8 cellular contexts compared by ENCODE assay signal in genomic region chr14:105315941-105316562, GRCh38. TPM values are rescaled to one million over a fixed set of nuclear protein-coding genes. Genes with fewer than 3 reads are reported as not detected.
A peak's percentile ranks its signal among the peaks of the same experiment; 100 is the strongest.
DNase-seq lines count a peak whose midpoint lies in the region; ATAC-seq and TF ChIP-seq lines count a peak whose summit lies in the region.

No MANE protein-coding gene starts in this region.

- no peak overlapping the region for H3K56ac ChIP-seq in IMR-90 (ENCODE audit: extremely low read depth, insufficient read depth, low read length)

- no peak for TF ChIP-seq RAD21 in IMR-90 (IDR thresholded peaks at IDR 0.05; ENCODE audit: low read length)

- TF ChIP-seq POLR2A in IMR-90 (IDR thresholded peaks at IDR 0.05; ENCODE audit: low read depth, low read length) = no peak

- H3K4ac ChIP-seq in IMR-90 (ENCODE audit: low read depth, low read length) = no peak overlapping the region

- intact Hi-C loops in IMR-90 (cut with micrococcal nuclease) = no loop called here

- no TSS peak for BruUV-seq in IMR-90 (replicated peaks; lab: Mats Ljungman, UMichigan)

- DNase-seq in AG10803 (ENCODE audit: low read depth) (no peak), IMR-90 (no peak), AG20443 (ENCODE audit: low spot score) (no peak), NCI-H2107 treated with DMSO at 0.1 percent for 48 hours (lab: John Stamatoyannopoulos, UW; ENCODE audit: unreplicated experiment) (no peak), NCI-H69 (lab: John Stamatoyannopoulos, UW) (no peak)

- H2BK120ac ChIP-seq in IMR-90 (ENCODE audit: low read depth, low read length) = no peak overlapping the region

- no peak overlapping the region; a peak in 1 of 4 replicates for H4K8ac ChIP-seq in IMR-90 (ENCODE audit: low read depth in 2 of 2, low read length in 2 of 2)

- H4K5ac ChIP-seq in IMR-90 (ENCODE audit: low read depth, low read length) = no peak overlapping the region

- in situ Hi-C loops in IMR-90 (cut with MboI; ENCODE audit: low sequenced_read_pairs) = no loop called here

- H3K36me3 ChIP-seq in IMR-90 (ENCODE audit: control insufficient read depth, insufficient read depth, low read length) = no peaks in the 10 kb centered on the region
- H3K36me3 ChIP-seq in mucosa of stomach (ENCODE audit: control insufficient read depth, insufficient read depth, low read length) = no peaks in the 10 kb centered on the region

- H2AK5ac ChIP-seq in IMR-90 (ENCODE audit: low read depth, low read length) = peak overlapping the region; percentile 15; the same call in 1 of the 2 replicates

- H3K9ac ChIP-seq in IMR-90 (ENCODE audit: low read depth, low read length) (no peak overlapping the region), mucosa of stomach (ENCODE audit: low read length) (peak overlapping the region; percentile 43)

- dilution Hi-C loops in IMR-90 (cut with HindIII; ENCODE audit: low sequenced_read_pairs, unreplicated experiment) = no loop called here

- peak overlapping the region; percentile 83 for H2AFZ ChIP-seq in IMR-90 (replicated peaks; ENCODE audit: low read length, poor library complexity)

- peak overlapping the region; percentile 44 to 92 (median 70) for H3K27ac Mint-ChIP-seq in brain

- no peaks in the 10 kb centered on the region for H3K27me3 ChIP-seq in IMR-90 (ENCODE audit: control insufficient read depth, insufficient read depth, low read length)
- H3K27me3 ChIP-seq in mucosa of stomach (ENCODE audit: control insufficient read depth, insufficient read depth, low read length) = no peaks in the 10 kb centered on the region

- no peaks in the 10 kb centered on the region for H3K9me3 ChIP-seq in IMR-90 (ENCODE audit: control insufficient read depth, insufficient read depth, low read length)
- H3K9me3 ChIP-seq in mucosa of stomach (ENCODE audit: control insufficient read depth, low read length) = no peaks in the 10 kb centered on the region

- peak overlapping the region; percentile 88 to 92 (median 91) for H3K4me3 Mint-ChIP-seq in brain

- H3K27ac ChIP-seq in IMR-90 (ENCODE audit: insufficient read depth, low read length) = no peak overlapping the region

- H3K79me1 ChIP-seq in IMR-90 (ENCODE audit: low read depth in 1 of 2, low read length in 2 of 2) = peaks cover 6 to 47% of the 10 kb centered on the region in 2 experiments

- H3K4me1 ChIP-seq in IMR-90 (ENCODE audit: control insufficient read depth, insufficient read depth, low read length) (peaks cover 26% of the 10 kb centered on the region), mucosa of stomach (ENCODE audit: control insufficient read depth, insufficient read depth, low read length) (peaks cover 17% of the 10 kb centered on the region)

- H4K20me1 ChIP-seq in IMR-90 (ENCODE audit: insufficient read depth, low read length) = peaks cover 37% of the 10 kb centered on the region

- no peak overlapping the region for H2BK20ac ChIP-seq in IMR-90 (ENCODE audit: low read depth, low read length)

- POLR2A ChIA-PET in IMR-90 (lab: Charles Lee; ENCODE audit: unreplicated experiment) = no interaction called here

- H3K27me3 Mint-ChIP-seq in brain = no peaks in the 10 kb centered on the region

- H3K4me3 ChIP-seq in AG10803 (ENCODE audit: low read length) (peak overlapping the region; percentile 73), IMR-90 (ENCODE audit: insufficient read depth, low read depth, low read length) (peak overlapping the region; percentile 100), mucosa of stomach (ENCODE audit: low read length) (no peak overlapping the region)

- peaks cover 19% of the 10 kb centered on the region for H3K36me3 Mint-ChIP-seq in brain

- 70% methylated on average over 9 of the region's 14 CpGs; no CpG with 5 or more reads in 1 of the 2 experiments for WGBS in IMR-90 (ENCODE audit: extremely low coverage in 2 of 2, insufficient read length in 1 of 2), 2 experiments

- no peak overlapping the region for H3K14ac ChIP-seq in IMR-90 (replicated peaks; ENCODE audit: low read depth, low read length)

- H2AK9ac ChIP-seq in IMR-90 (replicated peaks; ENCODE audit: low read depth, low read length, poor library complexity) = peak overlapping the region; percentile 96

- TF ChIP-seq CTCF in AG10803 (conservative IDR thresholded peaks at IDR 0.05; ENCODE audit: low read length) (no peak), IMR-90 (conservative IDR thresholded peaks at IDR 0.05; ENCODE audit: low read depth, low read length) (no peak), brain (conservative IDR thresholded peaks at IDR 0.05) (no peak)

- no peak overlapping the region for H3K23ac ChIP-seq in IMR-90 (ENCODE audit: low read depth, low read length)

- H3K18ac ChIP-seq in IMR-90 (ENCODE audit: low read depth, low read length) = no peak overlapping the region

- no peak overlapping the region for H2BK15ac ChIP-seq in IMR-90 (ENCODE audit: low read depth, low read length)

- H4K91ac ChIP-seq in IMR-90 (ENCODE audit: insufficient read depth, low read depth, low read length) = no peak overlapping the region

- H3K4me1 Mint-ChIP-seq in brain = peaks cover 52% of the 10 kb centered on the region

- ATAC-seq in IMR-90 (ENCODE audit: low read depth) (no peak), GM21529 (IDR thresholded peaks at IDR 0.05; ENCODE audit: unreplicated experiment) (no peak)

- peaks cover 0 to 6% (median under 1%) of the 10 kb centered on the region in 5 experiments for H3K9me3 Mint-ChIP-seq in brain

- H3K4me2 ChIP-seq in IMR-90 (ENCODE audit: low read depth, low read length) = peak overlapping the region; percentile 99

- H3K9me1 ChIP-seq in IMR-90 (ENCODE audit: insufficient read depth, low read length) = peaks cover 9% of the 10 kb centered on the region

- H2BK5ac ChIP-seq in IMR-90 (ENCODE audit: low read depth, low read length, poor library complexity, severe bottlenecking) = no peak overlapping the region

- CTCF ChIA-PET in IMR-90 (lab: Yijun Ruan, JAX) = no interaction called here

TF ChIP-seq in IMR-90, 13 proteins besides CTCF, POLR2A, EP300 and RAD21:
- TF ChIP-seq CHD1 (IDR thresholded peaks at IDR 0.05; ENCODE audit: low read depth, low read length) (no peak), MAZ (IDR thresholded peaks at IDR 0.05; ENCODE audit: borderline replicate concordance, low read depth, low read length) (no peak), RCOR1 (IDR thresholded peaks at IDR 0.05; ENCODE audit: insufficient replicate concordance, low read length) (no peak), BHLHE40 (IDR thresholded peaks at IDR 0.05; ENCODE audit: low read depth, low read length) (no peak), NFE2L2 (IDR thresholded peaks at IDR 0.05; ENCODE audit: low read depth, low read length) (no peak), ELK1 (IDR thresholded peaks at IDR 0.05; ENCODE audit: borderline replicate concordance, low read depth, low read length) (no peak), FOS (IDR thresholded peaks at IDR 0.05; ENCODE audit: low read depth, low read length) (no peak), MAFK (IDR thresholded peaks at IDR 0.05; ENCODE audit: low read depth, low read length) (no peak), MXI1 (IDR thresholded peaks at IDR 0.05; ENCODE audit: borderline replicate concordance, low read depth, low read length) (no peak), USF2 (IDR thresholded peaks at IDR 0.05; ENCODE audit: low read depth, low read length) (no peak)

RNA-seq across cellular contexts. Expression of gene PACS2, which starts 1.5 kb away (rescaled TPM):
- 15.3 and 15.6 TPM in 2 replicates for total RNA-seq in IMR-90 (2012; rRNA removed)
- polyA plus RNA-seq in IMR-90 (2012; rRNA removed) = 32.2 and 35.1 TPM in 2 replicates
- 21.8 and 38.1 TPM in 2 replicates for polyA plus RNA-seq in IMR-90 (2012; cell fraction: cytosol; rRNA removed)
- polyA plus RNA-seq in IMR-90 (2012; cell fraction: nucleus; rRNA removed; ENCODE audit: low replicate concordance) = 145 and 229 TPM in 2 replicates
- polyA plus RNA-seq in brain (ENCODE audit: insufficient read depth, low read depth, low replicate concordance) = 127 TPM

RNA-seq across cellular contexts. Expression of gene BRF1, which starts 15.3 kb away (rescaled TPM):
- total RNA-seq in IMR-90 (2012; rRNA removed) = 12.4 and 13.3 TPM in 2 replicates
- polyA plus RNA-seq in IMR-90 (2012; rRNA removed) = 16.4 and 16.7 TPM in 2 replicates
- 13.5 and 19.0 TPM in 2 replicates for polyA plus RNA-seq in IMR-90 (2012; cell fraction: cytosol; rRNA removed)
- polyA plus RNA-seq in IMR-90 (2012; cell fraction: nucleus; rRNA removed; ENCODE audit: low replicate concordance) = 44.2 and 86.6 TPM in 2 replicates
- 36.4 TPM for polyA plus RNA-seq in brain (ENCODE audit: insufficient read depth, low read depth, low replicate concordance)
